In genomic region chr2:146412625-146413024, GRCh38 we compare ENCODE assay signal across 13 cellular contexts.
DNase-seq lines count a peak whose midpoint lies in the region; ATAC-seq and TF ChIP-seq lines count a peak whose summit lies in the region.
"Had no signal": no experiment of that assay in that cellular context is flagged by ENCODE, and none has a peak within 500 bp of the region (broad histone marks: within the 10 kb centered on the region; RNA-seq: fewer than 3 reads in every experiment).

No MANE protein-coding gene starts in this region.

- no peaks in the 10 kb centered on the region for H3K27me3 ChIP-seq in H7 (ENCODE audit: control insufficient read depth, insufficient read depth, low read length)
- no peaks in the 10 kb centered on the region for H3K27me3 ChIP-seq in OCI-LY3 (ENCODE audit: low read depth, low read length)
- H3K27me3 ChIP-seq in hepatocyte, result no peaks in the 10 kb centered on the region
- H3K27me3 ChIP-seq: left lung had no signal

- H3K27ac ChIP-seq in OCI-LY3 (ENCODE audit: low read length) (no peak overlapping the region), hepatocyte (no peak overlapping the region)
- H3K27ac ChIP-seq: left lung had no signal

- no peaks in the 10 kb centered on the region for H3K79me2 ChIP-seq in OCI-LY3 (ENCODE audit: low read length)
- H3K79me2 ChIP-seq in hepatocyte, result no peaks in the 10 kb centered on the region

- WGBS in hepatocyte (ENCODE audit: low lambda C conversion rate, missing lambda C conversion rate), result 86% methylated on average over 8 of the region's 8 CpGs

- no peak overlapping the region for H3K9ac ChIP-seq in OCI-LY3 (ENCODE audit: low read length)

- H3K4me1 ChIP-seq in OCI-LY3 (ENCODE audit: low read length) (no peaks in the 10 kb centered on the region), hepatocyte (ENCODE audit: insufficient read depth) (no peaks in the 10 kb centered on the region)
- H3K4me1 ChIP-seq: left lung had no signal

- H3K4me2 ChIP-seq in OCI-LY3 (ENCODE audit: low read length) (no peak overlapping the region), hepatocyte (no peak overlapping the region)

- no peaks in the 10 kb centered on the region for H3K9me2 ChIP-seq in hepatocyte (replicated peaks; ENCODE audit: insufficient read depth)

- H3K4me3 ChIP-seq in H7 (ENCODE audit: insufficient read depth, low read depth, low read length) (no peak overlapping the region), OCI-LY3 (ENCODE audit: low read length) (no peak overlapping the region), fibroblast of villous mesenchyme (ENCODE audit: low read depth, low read length) (no peak overlapping the region), hepatocyte (no peak overlapping the region)
- H3K4me3 ChIP-seq: left lung had no signal

- no peak overlapping the region for H2AFZ ChIP-seq in OCI-LY3 (ENCODE audit: low read depth, low read length)
- H2AFZ ChIP-seq in hepatocyte, result no peak overlapping the region

- H3K9me3 ChIP-seq in OCI-LY3 (ENCODE audit: insufficient read depth, low read length) (no peaks in the 10 kb centered on the region), hepatocyte (ENCODE audit: low read depth) (no peaks in the 10 kb centered on the region)

- H4K20me1 ChIP-seq in OCI-LY3 (ENCODE audit: insufficient read depth, low read length), result no peaks in the 10 kb centered on the region
- no peaks in the 10 kb centered on the region for H4K20me1 ChIP-seq in hepatocyte (ENCODE audit: insufficient read depth, poor library complexity, severe bottlenecking)

- H3K36me3 ChIP-seq in H7 (replicated peaks; ENCODE audit: control insufficient read depth, insufficient read depth, low read length) (no peaks in the 10 kb centered on the region), OCI-LY3 (replicated peaks; ENCODE audit: low read depth, low read length) (no peaks in the 10 kb centered on the region), hepatocyte (replicated peaks; ENCODE audit: insufficient read depth, low read depth) (no peaks in the 10 kb centered on the region)
- H3K36me3 ChIP-seq: left lung had no signal

- intact Hi-C loops in left colon (cut with DNase I, micrococcal nuclease), result no loop called here

- DNase-seq in ELF-1 (ENCODE audit: low read depth, low spot score), result peak; percentile 17
- peak; percentile 49 for DNase-seq in H7
- no peak for DNase-seq in fibroblast of villous mesenchyme (ENCODE audit: low read depth)
- DNase-seq in SW480 (ENCODE audit: low spot score), result no peak
- DNase-seq in KG1 (lab: John Stamatoyannopoulos, UW), result no peak
- DNase-seq in hepatocyte (ENCODE audit: low spot score), result no peak
- DNase-seq in left colon, result no peak
- DNase-seq: activated gamma-delta T cell treated with Interleukin-2 at 50 U/mL for 16 hours, natural killer cell, NCI-H2171 had no signal

- no peak for ATAC-seq in left colon
- ATAC-seq: left lung, natural killer cell, right cardiac atrium had no signal

- TF ChIP-seq CTCF in OCI-LY3 (IDR thresholded peaks at IDR 0.05; ENCODE audit: low read depth, low read length), result peak; percentile 17
- peak; percentile 14 for TF ChIP-seq CTCF in fibroblast of villous mesenchyme (IDR thresholded peaks at IDR 0.05; ENCODE audit: insufficient read depth, low read depth, low read length)
- TF ChIP-seq CTCF in hepatocyte (IDR thresholded peaks at IDR 0.05; ENCODE audit: poor library complexity), result no peak

Comparison
In these comparisons a context has a peak if more than half of its experiments do, and no peak if none do; other contexts are left out.
1. DNase-seq: peak in ELF-1 (single experiment) and H7 (single experiment); none in fibroblast of villous mesenchyme (single experiment), SW480 (single experiment), KG1 (single experiment), hepatocyte (single experiment) and left colon (0 of 2).